In genomic region chr6:101386982-101387381, GRCh38 we compare ENCODE assay signal across 15 cellular contexts. TPM values are rescaled to one million over a fixed set of nuclear protein-coding genes. Genes with fewer than 3 reads are reported as not detected.
A peak's percentile ranks its signal among the peaks of the same experiment; 100 is the strongest.
DNase-seq lines count a peak whose midpoint lies in the region; ATAC-seq and TF ChIP-seq lines count a peak whose summit lies in the region.
"Had no signal": no experiment of that assay in that cellular context is flagged by ENCODE, and none has a peak within 500 bp of the region (broad histone marks: within the 10 kb centered on the region; RNA-seq: fewer than 3 reads in every experiment).

No MANE protein-coding gene starts in this region.

- H3K27ac ChIP-seq in CD4-positive, alpha-beta T cell (ENCODE audit: low read depth, low read length): no peak overlapping the region
- H3K27ac ChIP-seq: stomach had no signal

- H3K4me1 Mint-ChIP-seq in CD4-positive, alpha-beta T cell (ENCODE audit: low read depth): no peaks in the 10 kb centered on the region
- H3K4me1 Mint-ChIP-seq in activated T-cell treated with anti-CD3 and anti-CD28 coated beads, Interleukin-2, amount 50 U/mL, for 4 hours (ENCODE audit: low read depth): no peaks in the 10 kb centered on the region
- H3K4me1 Mint-ChIP-seq: activated CD4-positive, alpha-beta memory T cell treated with anti-CD3 and anti-CD28 coated beads, Interleukin-2, amount 10 ng/mL, durations not matched to agents 7 days and 5 days; naive thymus-derived CD8-positive, alpha-beta T cell had no signal

- peaks cover 9% of the 10 kb centered on the region for H3K27me3 ChIP-seq in CD4-positive, alpha-beta T cell (ENCODE audit: control insufficient read depth, insufficient read depth, low read length)

- H3K36me3 Mint-ChIP-seq in CD4-positive, alpha-beta T cell (ENCODE audit: low read depth): no peaks in the 10 kb centered on the region
- no peaks in the 10 kb centered on the region for H3K36me3 Mint-ChIP-seq in activated T-cell treated with anti-CD3 and anti-CD28 coated beads, Interleukin-2, amount 50 U/mL, for 4 hours (ENCODE audit: insufficient read depth)
- H3K36me3 Mint-ChIP-seq: naive thymus-derived CD8-positive, alpha-beta T cell had no signal

- TF ChIP-seq CTCF in CD4-positive, alpha-beta T cell (IDR thresholded peaks at IDR 0.05): no peak
- TF ChIP-seq CTCF in GM13976 (IDR thresholded peaks at IDR 0.05; ENCODE audit: borderline replicate concordance, control extremely low read depth, extremely low read depth, insufficient read depth, missing control alignments): no peak

- POLR2A ChIA-PET in CD4-positive, alpha-beta T cell (lab: Charles Lee): no interaction called here

- H3K27me3 Mint-ChIP-seq in CD4-positive, alpha-beta T cell: peaks cover 24% of the 10 kb centered on the region
- peaks cover 12% of the 10 kb centered on the region for H3K27me3 Mint-ChIP-seq in activated T-cell treated with anti-CD3 and anti-CD28 coated beads, Interleukin-2, amount 50 U/mL, for 4 hours (ENCODE audit: low read depth)

- H3K4me3 Mint-ChIP-seq in CD4-positive, alpha-beta T cell: no peak overlapping the region
- no peak overlapping the region for H3K4me3 Mint-ChIP-seq in activated T-cell treated with anti-CD3 and anti-CD28 coated beads, Interleukin-2, amount 50 U/mL, for 4 hours
- H3K4me3 Mint-ChIP-seq: activated CD4-positive, alpha-beta memory T cell treated with anti-CD3 and anti-CD28 coated beads, Interleukin-2, amount 10 ng/mL, durations not matched to agents 7 days and 5 days; naive thymus-derived CD8-positive, alpha-beta T cell had no signal

- peak; percentile 12 for DNase-seq in AG08395 (ENCODE audit: low spot score)
- peak; percentile 20 for DNase-seq in HCEC 1CT
- peak; percentile 28 for DNase-seq in amniotic epithelial cell (ENCODE audit: low read depth)
- peak; percentile 38 for DNase-seq in iPS-NIHi7 (ENCODE audit: extremely low spot score)
- DNase-seq in CD4-positive, alpha-beta T cell: no peak
- no peak for DNase-seq in GM13976 (ENCODE audit: low spot score)
- DNase-seq in GOT3 (lab: John Stamatoyannopoulos, UW): no peak
- no peak for DNase-seq in activated T-cell treated with anti-CD3 and anti-CD28 coated beads, Interleukin-2, amount 50 U/mL, for 4 hours
- DNase-seq: activated CD4-positive, alpha-beta memory T cell treated with anti-CD3 and anti-CD28 coated beads, Interleukin-2, amount 10 ng/mL, durations not matched to agents 7 days and 5 days; effector CD8-positive, alpha-beta T cell; MV-4-11; naive thymus-derived CD8-positive, alpha-beta T cell; stomach; T-helper 9 cell had no signal

- H3K9me3 ChIP-seq in CD4-positive, alpha-beta T cell (ENCODE audit: control insufficient read depth, low read length): no peaks in the 10 kb centered on the region
- H3K9me3 ChIP-seq: stomach had no signal

- ATAC-seq in CD4-positive, alpha-beta T cell (ENCODE audit: poor library complexity): no peak
- ATAC-seq in activated T-cell treated with anti-CD3 and anti-CD28 coated beads, Interleukin-2, amount 50 U/mL, for 4 hours: no peak
- ATAC-seq: naive thymus-derived CD8-positive, alpha-beta T cell had no signal

- no peak overlapping the region for H3K27ac Mint-ChIP-seq in CD4-positive, alpha-beta T cell
- H3K27ac Mint-ChIP-seq: activated CD4-positive, alpha-beta memory T cell treated with anti-CD3 and anti-CD28 coated beads, Interleukin-2, amount 10 ng/mL, durations not matched to agents 7 days and 5 days; naive thymus-derived CD8-positive, alpha-beta T cell had no signal

- in situ Hi-C loops in GM13976 (cut with MboI; ENCODE audit: low sequenced_read_pairs, unreplicated experiment): no loop called here

- peaks cover 24% of the 10 kb centered on the region for H3K9me3 Mint-ChIP-seq in CD4-positive, alpha-beta T cell
- peaks cover 5% of the 10 kb centered on the region for H3K9me3 Mint-ChIP-seq in activated T-cell treated with anti-CD3 and anti-CD28 coated beads, Interleukin-2, amount 50 U/mL, for 4 hours

- intact Hi-C loops in CD4-positive, alpha-beta T cell (cut with DNase I, micrococcal nuclease): no loop called here

- CTCF ChIA-PET in CD4-positive, alpha-beta T cell (lab: Charles Lee): no interaction called here

RNA-seq across cellular contexts. Expression of gene GRIK2, which starts 6.5 kb away (rescaled TPM):
- not detected for total RNA-seq in CD4-positive, alpha-beta T cell
- not detected for total RNA-seq in activated T-cell treated with anti-CD3 and anti-CD28 coated beads, Interleukin-2, amount 50 U/mL, for 4 hours
- total RNA-seq: activated CD4-positive, alpha-beta memory T cell treated with anti-CD3 and anti-CD28 coated beads, Interleukin-2, amount 10 ng/mL, durations not matched to agents 7 days and 5 days; HT1080; naive thymus-derived CD8-positive, alpha-beta T cell had no signal

Comparison
In these comparisons a context has a peak if more than half of its experiments do, and no peak if none do; other contexts are left out.
1. DNase-seq: peak in AG08395 (single experiment), HCEC 1CT (single experiment), amniotic epithelial cell (single experiment) and iPS-NIHi7 (single experiment); none in CD4-positive, alpha-beta T cell (0 of 10), GM13976 (single experiment), GOT3 (single experiment) and activated T-cell treated with anti-CD3 and anti-CD28 coated beads, Interleukin-2, amount 50 U/mL, for 4 hours (single experiment).